ENCODE assay signal across 14 cellular contexts in the genomic region with DNA sequence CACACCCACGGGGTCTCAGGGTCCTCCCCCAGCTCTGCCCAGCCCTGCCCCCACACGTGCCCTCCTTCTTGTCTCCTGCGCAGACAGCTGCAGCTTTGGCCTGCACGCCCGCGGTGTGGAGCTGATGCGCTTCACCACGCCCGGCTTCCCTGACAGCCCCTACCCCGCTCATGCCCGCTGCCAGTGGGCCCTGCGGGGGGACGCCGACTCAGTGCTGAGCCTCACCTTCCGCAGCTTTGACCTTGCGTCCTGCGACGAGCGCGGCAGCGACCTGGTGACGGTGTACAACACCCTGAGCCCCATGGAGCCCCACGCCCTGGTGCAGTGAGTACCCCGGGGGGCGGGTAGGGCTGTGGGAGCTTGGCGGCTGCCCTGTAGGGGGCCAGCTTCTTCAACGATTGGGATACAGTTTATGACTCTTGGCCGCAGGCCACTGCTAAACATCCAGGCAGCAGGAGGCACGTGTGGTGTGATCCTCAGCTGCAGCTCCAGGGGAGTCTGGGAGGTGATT. TPM values are rescaled to one million over a fixed set of nuclear protein-coding genes. Genes with fewer than 3 reads are reported as not detected.
"Had no signal": no experiment of that assay in that cellular context is flagged by ENCODE, and none has a peak within 500 bp of the region (broad histone marks: within the 10 kb centered on the region; RNA-seq: fewer than 3 reads in every experiment).

No MANE protein-coding gene starts in this region.

- H3K4me1 ChIP-seq: esophagus muscularis mucosa, neural progenitor cell had no signal

- H2AFZ ChIP-seq: neural progenitor cell had no signal

- H3K27me3 ChIP-seq: esophagus muscularis mucosa, neural progenitor cell had no signal

- DNase-seq: activated CD4-positive, alpha-beta memory T cell treated with anti-CD3 and anti-CD28 coated beads, Interleukin-2, amount 10 ng/mL, durations not matched to agents 7 days and 5 days; activated CD4-positive, alpha-beta T cell treated with anti-CD3 and anti-CD28 coated beads for 1 hour; foreskin fibroblast; glutamatergic neuron; immature natural killer cell; left cardiac atrium; mammary epithelial cell; substantia nigra had no signal

- FAIRE-seq: bronchial epithelial cell had no signal

- H3K9me3 ChIP-seq: esophagus muscularis mucosa had no signal

- H3K4me3 Mint-ChIP-seq: activated CD4-positive, alpha-beta memory T cell treated with anti-CD3 and anti-CD28 coated beads, Interleukin-2, amount 10 ng/mL, durations not matched to agents 7 days and 5 days; immature natural killer cell; neural progenitor cell had no signal

- H3K4me2 ChIP-seq: neural progenitor cell, smooth muscle cell had no signal

- H3K4me1 Mint-ChIP-seq: activated CD4-positive, alpha-beta memory T cell treated with anti-CD3 and anti-CD28 coated beads, Interleukin-2, amount 10 ng/mL, durations not matched to agents 7 days and 5 days; immature natural killer cell; neural progenitor cell had no signal

- H3K9ac ChIP-seq: neural progenitor cell had no signal

- H3K9me3 Mint-ChIP-seq: activated CD4-positive, alpha-beta memory T cell treated with anti-CD3 and anti-CD28 coated beads, Interleukin-2, amount 10 ng/mL, durations not matched to agents 7 days and 5 days; immature natural killer cell; neural progenitor cell had no signal

- H3K4me3 ChIP-seq: esophagus muscularis mucosa, neural progenitor cell, smooth muscle cell had no signal

- H3K36me3 Mint-ChIP-seq: immature natural killer cell, neural progenitor cell had no signal

- H3K27ac Mint-ChIP-seq: activated CD4-positive, alpha-beta memory T cell treated with anti-CD3 and anti-CD28 coated beads, Interleukin-2, amount 10 ng/mL, durations not matched to agents 7 days and 5 days; immature natural killer cell; neural progenitor cell had no signal

- H3K36me3 ChIP-seq: esophagus muscularis mucosa, neural progenitor cell had no signal

- H3K27ac ChIP-seq: esophagus muscularis mucosa, neural progenitor cell had no signal

RNA-seq across cellular contexts. Expression of a gene that starts 30.8 kb away (rescaled TPM):
- total RNA-seq: activated CD4-positive, alpha-beta memory T cell treated with anti-CD3 and anti-CD28 coated beads, Interleukin-2, amount 10 ng/mL, durations not matched to agents 7 days and 5 days; myocyte; T-helper 2 cell treated with Interferon-gamma antibody and Interleukin-4, amounts not matched to agents 100 ng/mL and 5 ng/mL, for 36 hours had no signal
